ENCODE assay signal across 8 cellular contexts in genomic region chr1:8477199-8477982, GRCh38.
DNase-seq lines count a peak whose midpoint lies in the region; ATAC-seq and TF ChIP-seq lines count a peak whose summit lies in the region.

No MANE protein-coding gene starts in this region.

- no peak for TF ChIP-seq POLR2A in erythroblast (IDR thresholded peaks at IDR 0.05; ENCODE audit: low read length)

- DNase-seq in mesothelial cell of epicardium (ENCODE audit: low spot score in 2 of 2, unreplicated experiment in 2 of 2) = no peak
- DNase-seq in iPS-NIHi7 (ENCODE audit: extremely low spot score) = no peak
- no peak for DNase-seq in erythroblast (lab: John Stamatoyannopoulos, UW)
- DNase-seq in naive thymus-derived CD8-positive, alpha-beta T cell = no peak
- DNase-seq in GF-D8 (lab: John Stamatoyannopoulos, UW) = no peak

- TF ChIP-seq CTCF in WI38 (IDR thresholded peaks at IDR 0.05; ENCODE audit: low read depth, low read length) (no peak), mesothelial cell of epicardium (IDR thresholded peaks at IDR 0.05; ENCODE audit: unreplicated experiment) (no peak)

- H3K9me3 Mint-ChIP-seq in mesothelial cell of epicardium = no peaks in the 10 kb centered on the region
- no peaks in the 10 kb centered on the region for H3K9me3 Mint-ChIP-seq in naive thymus-derived CD8-positive, alpha-beta T cell

- ATAC-seq in GM18508 (IDR thresholded peaks at IDR 0.05; ENCODE audit: insufficient read depth, unreplicated experiment) (peak; percentile 50), HG02588 (IDR thresholded peaks at IDR 0.05; ENCODE audit: unreplicated experiment) (peak; percentile 71)
- ATAC-seq in naive thymus-derived CD8-positive, alpha-beta T cell = no peak

- peak overlapping the region; percentile 13; the same call in 1 of the 2 replicates for H3K4me3 ChIP-seq in WI38 (ENCODE audit: low read depth, low read length)

- peak overlapping the region; percentile 66 for H3K27ac Mint-ChIP-seq in mesothelial cell of epicardium
- H3K27ac Mint-ChIP-seq in naive thymus-derived CD8-positive, alpha-beta T cell = peak overlapping the region in 3 of 10 donors; percentile 13 to 35 (median 20)

- H3K27me3 Mint-ChIP-seq in mesothelial cell of epicardium (ENCODE audit: low read depth) = no peaks in the 10 kb centered on the region
- H3K27me3 Mint-ChIP-seq in naive thymus-derived CD8-positive, alpha-beta T cell = no peaks in the 10 kb centered on the region

- POLR2A ChIA-PET in naive thymus-derived CD8-positive, alpha-beta T cell (lab: Charles Lee) = no interaction called here

- H3K4me3 Mint-ChIP-seq in mesothelial cell of epicardium = no peak overlapping the region
- H3K4me3 Mint-ChIP-seq in naive thymus-derived CD8-positive, alpha-beta T cell = no peak overlapping the region

- H3K4me1 Mint-ChIP-seq in mesothelial cell of epicardium = peaks cover 45% of the 10 kb centered on the region
- H3K4me1 Mint-ChIP-seq in naive thymus-derived CD8-positive, alpha-beta T cell = peaks cover 12 to 38% (median 29%) of the 10 kb centered on the region in 4 donors

- H3K36me3 Mint-ChIP-seq in mesothelial cell of epicardium = peaks cover 5% of the 10 kb centered on the region
- H3K36me3 Mint-ChIP-seq in naive thymus-derived CD8-positive, alpha-beta T cell = peaks cover 0 to 4% (median 0%) of the 10 kb centered on the region in 3 donors

Comparison
In these comparisons a context has a peak if more than half of its experiments do, and no peak if none do; other contexts are left out.
1. ATAC-seq: peak in GM18508 (single experiment) and HG02588 (single experiment); none in naive thymus-derived CD8-positive, alpha-beta T cell (0 of 2).